In genomic region chrX:34809096-34809495, GRCh38 we compare ENCODE assay signal across 30 cellular contexts.
"Had no signal": no experiment of that assay in that cellular context is flagged by ENCODE, and none has a peak within 500 bp of the region (broad histone marks: within the 10 kb centered on the region; RNA-seq: fewer than 3 reads in every experiment).

No MANE protein-coding gene starts in this region.

- H3K4me1 Mint-ChIP-seq: activated B cell treated with CpG ODN at 0.5 μM for 24 hours; activated CD4-positive, alpha-beta memory T cell treated with anti-CD3 and anti-CD28 coated beads, Interleukin-2, amount 10 ng/mL, durations not matched to agents 7 days and 5 days; activated CD4-positive, alpha-beta T cell treated with anti-CD3 and anti-CD28 coated beads, Interleukin-2, amount 10 ng/mL, durations not matched to agents 24 days and 14 days; activated naive CD4-positive, alpha-beta T cell treated with anti-CD3 and anti-CD28 coated beads, Interleukin-2, amount 50 U/mL, for 24 hours; activated naive CD8-positive, alpha-beta T cell treated with anti-CD3 and anti-CD28 coated beads for 36 hours; activated naive CD8-positive, alpha-beta T cell treated with anti-CD3 and anti-CD28 coated beads, Interleukin-2, amount 50 U/mL, for 24 hours; activated T-helper 17 cell treated with anti-CD3 and anti-CD28 coated beads, Interleukin-2, amount 50 U/mL, for 72 hours; endodermal cell; T-helper 17 cell had no signal

- H3K27me3 Mint-ChIP-seq: activated B cell treated with CpG ODN at 0.5 μM for 24 hours; activated CD4-positive, alpha-beta memory T cell treated with anti-CD3 and anti-CD28 coated beads, Interleukin-2, amount 10 ng/mL, durations not matched to agents 7 days and 5 days; activated CD4-positive, alpha-beta T cell treated with anti-CD3 and anti-CD28 coated beads, Interleukin-2, amount 10 ng/mL, durations not matched to agents 24 days and 14 days; activated naive CD4-positive, alpha-beta T cell treated with anti-CD3 and anti-CD28 coated beads, Interleukin-2, amount 50 U/mL, for 24 hours; activated naive CD8-positive, alpha-beta T cell treated with anti-CD3 and anti-CD28 coated beads for 36 hours; activated naive CD8-positive, alpha-beta T cell treated with anti-CD3 and anti-CD28 coated beads, Interleukin-2, amount 50 U/mL, for 24 hours; activated T-helper 17 cell treated with anti-CD3 and anti-CD28 coated beads, Interleukin-2, amount 50 U/mL, for 72 hours; dendritic cell treated with granulocyte-macrophage colony-stimulating factor and Interleukin-4, amounts not matched to agents 40 ng/mL and 50 ng/mL, for 4 days; T-helper 17 cell had no signal

- H3K36me3 ChIP-seq: breast epithelium, cardiac muscle cell, gastroesophageal sphincter, heart right ventricle, WERI-Rb-1 had no signal

- ATAC-seq: activated CD4-positive, CD25-positive, alpha-beta regulatory T cell treated with anti-CD3 and anti-CD28 coated beads, Interleukin-2, amount 50 U/mL, for 24 hours; activated naive CD8-positive, alpha-beta T cell treated with anti-CD3 and anti-CD28 coated beads, Interleukin-2, amount 50 U/mL, for 24 hours; activated T-cell treated with anti-CD3 and anti-CD28 coated beads, Interleukin-2, amount 50 U/mL, for 4 hours; activated T-helper 17 cell treated with anti-CD3 and anti-CD28 coated beads, Interleukin-2, amount 50 U/mL, for 72 hours; esophagus mucosa; gastroesophageal sphincter; heart right ventricle; T-helper 17 cell had no signal

- H3K4me3 ChIP-seq: breast epithelium, cardiac muscle cell, dorsolateral prefrontal cortex, gastroesophageal sphincter, heart right ventricle had no signal

- H3K9me3 ChIP-seq: gastroesophageal sphincter, heart right ventricle had no signal

- H3K36me3 Mint-ChIP-seq: activated naive CD4-positive, alpha-beta T cell treated with anti-CD3 and anti-CD28 coated beads, Interleukin-2, amount 50 U/mL, for 24 hours; activated naive CD8-positive, alpha-beta T cell treated with anti-CD3 and anti-CD28 coated beads for 36 hours; brain had no signal

- DNase-seq: activated B cell treated with CpG ODN at 0.5 μM for 24 hours; activated CD4-positive, alpha-beta memory T cell treated with anti-CD3 and anti-CD28 coated beads, Interleukin-2, amount 10 ng/mL, durations not matched to agents 7 days and 5 days; activated CD4-positive, alpha-beta T cell treated with anti-CD3 and anti-CD28 coated beads, Interleukin-2, amount 10 ng/mL, durations not matched to agents 24 days and 14 days; activated effector memory CD4-positive, alpha-beta T cell treated with anti-CD3 and anti-CD28 coated beads, Interleukin-2, amount 50 U/mL, for 16 hours; activated naive CD4-positive, alpha-beta T cell treated with anti-CD3 and anti-CD28 coated beads for 36 hours; activated naive CD8-positive, alpha-beta T cell treated with anti-CD3 and anti-CD28 coated beads for 36 hours; activated naive CD8-positive, alpha-beta T cell treated with anti-CD3 and anti-CD28 coated beads, Interleukin-2, amount 50 U/mL, for 24 hours; activated T-cell treated with anti-CD3 and anti-CD28 coated beads, Interleukin-2, amount 50 U/mL, for 4 hours; central memory CD4-positive, alpha-beta T cell; cerebellar nuclear complex; dorsolateral prefrontal cortex; effector memory CD4-positive, alpha-beta T cell; endodermal cell; foreskin melanocyte; heart right ventricle; T-helper 1 cell; T-helper 17 cell; T1000; WERI-Rb-1 had no signal

- H3K4me1 ChIP-seq: breast epithelium, gastroesophageal sphincter, heart right ventricle had no signal

- H3K9me3 Mint-ChIP-seq: activated B cell treated with CpG ODN at 0.5 μM for 24 hours; activated CD4-positive, alpha-beta memory T cell treated with anti-CD3 and anti-CD28 coated beads, Interleukin-2, amount 10 ng/mL, durations not matched to agents 7 days and 5 days; activated CD4-positive, alpha-beta T cell treated with anti-CD3 and anti-CD28 coated beads, Interleukin-2, amount 10 ng/mL, durations not matched to agents 24 days and 14 days; activated naive CD4-positive, alpha-beta T cell treated with anti-CD3 and anti-CD28 coated beads, Interleukin-2, amount 50 U/mL, for 24 hours; activated naive CD8-positive, alpha-beta T cell treated with anti-CD3 and anti-CD28 coated beads, Interleukin-2, amount 50 U/mL, for 24 hours; activated T-cell treated with anti-CD3 and anti-CD28 coated beads, Interleukin-2, amount 50 U/mL, for 4 hours; activated T-helper 17 cell treated with anti-CD3 and anti-CD28 coated beads, Interleukin-2, amount 50 U/mL, for 72 hours; dendritic cell treated with granulocyte-macrophage colony-stimulating factor and Interleukin-4, amounts not matched to agents 40 ng/mL and 50 ng/mL, for 4 days; T-helper 2 cell treated with Interferon-gamma antibody and Interleukin-4, amounts not matched to agents 5 μg/mL and 100 μg/mL, for 36 hours had no signal

- H3K27ac ChIP-seq: breast epithelium, cardiac muscle cell, coronary artery, dorsolateral prefrontal cortex, gastroesophageal sphincter, heart right ventricle, WERI-Rb-1 had no signal

- H3K27me3 ChIP-seq: cardiac muscle cell, gastroesophageal sphincter, heart right ventricle had no signal

- H3K27ac Mint-ChIP-seq: activated B cell treated with CpG ODN at 0.5 μM for 24 hours; activated CD4-positive, alpha-beta memory T cell treated with anti-CD3 and anti-CD28 coated beads, Interleukin-2, amount 10 ng/mL, durations not matched to agents 7 days and 5 days; activated CD4-positive, alpha-beta T cell treated with anti-CD3 and anti-CD28 coated beads, Interleukin-2, amount 10 ng/mL, durations not matched to agents 24 days and 14 days; activated naive CD4-positive, alpha-beta T cell treated with anti-CD3 and anti-CD28 coated beads for 36 hours; activated naive CD4-positive, alpha-beta T cell treated with anti-CD3 and anti-CD28 coated beads, Interleukin-2, amount 50 U/mL, for 24 hours; activated naive CD8-positive, alpha-beta T cell treated with anti-CD3 and anti-CD28 coated beads for 36 hours; activated naive CD8-positive, alpha-beta T cell treated with anti-CD3 and anti-CD28 coated beads, Interleukin-2, amount 50 U/mL, for 24 hours; activated T-helper 17 cell treated with anti-CD3 and anti-CD28 coated beads, Interleukin-2, amount 50 U/mL, for 72 hours; dendritic cell treated with granulocyte-macrophage colony-stimulating factor and Interleukin-4, amounts not matched to agents 40 ng/mL and 50 ng/mL, for 4 days; endodermal cell; T-helper 17 cell; T-helper 2 cell treated with Interferon-gamma antibody and Interleukin-4, amounts not matched to agents 5 μg/mL and 100 μg/mL, for 36 hours had no signal

- H3K4me3 Mint-ChIP-seq: activated B cell treated with CpG ODN at 0.5 μM for 24 hours; activated CD4-positive, alpha-beta memory T cell treated with anti-CD3 and anti-CD28 coated beads, Interleukin-2, amount 10 ng/mL, durations not matched to agents 7 days and 5 days; activated CD4-positive, alpha-beta T cell treated with anti-CD3 and anti-CD28 coated beads, Interleukin-2, amount 10 ng/mL, durations not matched to agents 24 days and 14 days; activated naive CD4-positive, alpha-beta T cell treated with anti-CD3 and anti-CD28 coated beads for 36 hours; activated naive CD4-positive, alpha-beta T cell treated with anti-CD3 and anti-CD28 coated beads, Interleukin-2, amount 50 U/mL, for 24 hours; activated naive CD8-positive, alpha-beta T cell treated with anti-CD3 and anti-CD28 coated beads for 36 hours; activated naive CD8-positive, alpha-beta T cell treated with anti-CD3 and anti-CD28 coated beads, Interleukin-2, amount 50 U/mL, for 24 hours; activated T-cell treated with anti-CD3 and anti-CD28 coated beads, Interleukin-2, amount 50 U/mL, for 4 hours; activated T-helper 17 cell treated with anti-CD3 and anti-CD28 coated beads, Interleukin-2, amount 50 U/mL, for 72 hours; brain; dendritic cell treated with granulocyte-macrophage colony-stimulating factor and Interleukin-4, amounts not matched to agents 40 ng/mL and 50 ng/mL, for 4 days; endodermal cell; T-helper 17 cell; T-helper 2 cell treated with Interferon-gamma antibody and Interleukin-4, amounts not matched to agents 5 μg/mL and 100 μg/mL, for 36 hours had no signal
